In the genomic region with DNA sequence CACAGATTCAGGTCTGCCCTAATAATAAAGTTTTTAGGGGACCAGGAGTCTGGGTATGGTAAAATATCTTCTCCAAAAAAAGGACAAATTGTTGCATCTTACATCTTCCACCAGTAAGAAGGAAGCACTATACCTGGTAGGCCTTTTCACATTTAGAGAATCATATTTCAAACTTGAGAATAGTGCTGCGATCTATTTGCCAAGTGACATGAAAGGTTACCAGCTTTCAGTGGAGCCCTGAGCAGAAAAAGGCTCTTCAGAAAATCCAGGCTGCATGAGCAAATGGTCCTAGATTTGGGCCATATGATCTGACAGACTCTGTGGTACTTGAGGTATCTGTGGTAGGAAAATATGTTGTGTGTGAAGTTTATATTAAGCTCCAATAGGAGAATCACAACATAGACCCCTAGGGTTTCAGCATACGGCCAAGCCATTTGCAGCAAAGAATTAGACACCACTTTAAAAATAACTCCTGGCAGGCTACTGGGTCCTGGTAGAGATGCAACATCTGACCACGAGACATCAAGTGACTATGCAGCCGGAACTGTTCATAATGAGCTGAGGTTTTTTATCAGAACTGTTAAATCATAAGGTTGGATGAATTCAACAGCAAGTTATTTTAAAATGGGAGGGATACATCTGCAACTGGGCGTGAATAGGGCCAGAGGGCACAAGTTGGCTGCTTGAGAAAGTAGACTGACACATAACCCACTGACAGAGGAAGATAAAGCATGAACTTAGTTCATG, we compare ENCODE assay signal across 17 cellular contexts. TPM values are rescaled to one million over a fixed set of nuclear protein-coding genes. Genes with fewer than 3 reads are reported as not detected.
A peak's percentile ranks its signal among the peaks of the same experiment; 100 is the strongest.
DNase-seq lines count a peak whose midpoint lies in the region; ATAC-seq and TF ChIP-seq lines count a peak whose summit lies in the region.
"Had no signal": no experiment of that assay in that cellular context is flagged by ENCODE, and none has a peak within 500 bp of the region (broad histone marks: within the 10 kb centered on the region; RNA-seq: fewer than 3 reads in every experiment).

No MANE protein-coding gene starts in this region.

- 68% methylated on average over 5 of the region's 5 CpGs for WGBS in mesenchymal stem cell

- peak overlapping the region; percentile 9 for H2AK5ac ChIP-seq in mesenchymal stem cell (ENCODE audit: low read length, severe bottlenecking)

- no peak for TF ChIP-seq CTCF in choroid plexus epithelial cell (conservative IDR thresholded peaks at IDR 0.05; ENCODE audit: low read depth, low read length)

- H4K20me1 ChIP-seq in BLaER1: no peaks in the 10 kb centered on the region

- no peak overlapping the region for H2BK15ac ChIP-seq in mesenchymal stem cell (ENCODE audit: low read depth, poor library complexity, severe bottlenecking)

- H2AFZ ChIP-seq in mesenchymal stem cell (ENCODE audit: low read depth, low read length): no peak overlapping the region

- H3K14ac ChIP-seq in mesenchymal stem cell (ENCODE audit: low read length in 2 of 2): no peak overlapping the region

- H3K4me1 ChIP-seq in BLaER1 (peaks cover 55% of the 10 kb centered on the region), mesenchymal stem cell (ENCODE audit: control insufficient read depth, insufficient read depth, low read depth, low read length) (peaks cover 2% of the 10 kb centered on the region)
- H3K4me1 ChIP-seq: upper lobe of right lung had no signal

- no peak overlapping the region for H4K91ac ChIP-seq in mesenchymal stem cell (ENCODE audit: low read length)

- H2BK5ac ChIP-seq in mesenchymal stem cell (ENCODE audit: low read depth, low read length, poor library complexity, severe bottlenecking): no peak overlapping the region

- no peaks in the 10 kb centered on the region for H3K9me3 ChIP-seq in BLaER1
- no peaks in the 10 kb centered on the region for H3K9me3 ChIP-seq in mesenchymal stem cell (ENCODE audit: control insufficient read depth, low read length)
- H3K9me3 ChIP-seq: upper lobe of right lung had no signal

- H3K27me3 ChIP-seq in BLaER1 (no peaks in the 10 kb centered on the region), mesenchymal stem cell (ENCODE audit: control insufficient read depth in 1 of 2, insufficient read depth in 1 of 2, low read length in 2 of 2) (no peaks in the 10 kb centered on the region)
- H3K27me3 ChIP-seq: upper lobe of right lung had no signal

- H3K36me3 ChIP-seq in BLaER1 (no peaks in the 10 kb centered on the region), mesenchymal stem cell (ENCODE audit: control insufficient read depth in 1 of 2, insufficient read depth in 2 of 2, low read depth in 1 of 2, low read length in 2 of 2) (no peaks in the 10 kb centered on the region)
- H3K36me3 ChIP-seq: upper lobe of right lung had no signal

- no peak overlapping the region for H4K8ac ChIP-seq in mesenchymal stem cell (ENCODE audit: low read length)

- peak overlapping the region; percentile 57 for H3K4me2 ChIP-seq in BLaER1
- no peak overlapping the region for H3K4me2 ChIP-seq in mesenchymal stem cell (ENCODE audit: low read length, poor library complexity, severe bottlenecking)

- H3K9ac ChIP-seq in BLaER1 (no peak overlapping the region), mesenchymal stem cell (ENCODE audit: low read length) (peak overlapping the region; percentile 61)

- H3K4me3 ChIP-seq in BLaER1 (no peak overlapping the region), choroid plexus epithelial cell (ENCODE audit: low read depth, low read length) (no peak overlapping the region), mesenchymal stem cell (ENCODE audit: insufficient read depth in 1 of 2, low read depth in 1 of 2, low read length in 2 of 2) (no peak overlapping the region)
- H3K4me3 ChIP-seq: upper lobe of right lung had no signal

- H3K23ac ChIP-seq in mesenchymal stem cell (ENCODE audit: low read length in 2 of 2): no peak overlapping the region

- no peak overlapping the region for H2BK120ac ChIP-seq in mesenchymal stem cell (ENCODE audit: low read depth, low read length)

- DNase-seq in NCI-H446 (lab: John Stamatoyannopoulos, UW) (peak; percentile 75 to 93), choroid plexus epithelial cell (ENCODE audit: low read depth) (peak; percentile 98), mesenchymal stem cell (peak; percentile 84), cerebellum (ENCODE audit: low spot score) (no peak)
- DNase-seq: activated CD4-positive, CD25-positive, alpha-beta regulatory T cell treated with anti-CD3 and anti-CD28 coated beads, Interleukin-2, amount 50 U/mL, for 72 hours; CD8-positive, alpha-beta T cell; hypothalamus; NCI-H510A treated with DMSO at 0.1 percent for 48 hours; small intestine; upper lobe of right lung had no signal

- H2BK12ac ChIP-seq in mesenchymal stem cell (ENCODE audit: low read length in 2 of 2): no peak overlapping the region

- no peak overlapping the region for H3K4ac ChIP-seq in mesenchymal stem cell (ENCODE audit: low read depth in 1 of 2, low read length in 2 of 2)

- ATAC-seq in HG03175 (IDR thresholded peaks at IDR 0.05; ENCODE audit: unreplicated experiment): no peak
- ATAC-seq in GM18517 (IDR thresholded peaks at IDR 0.05; ENCODE audit: unreplicated experiment): no peak
- ATAC-seq in GM21515 (IDR thresholded peaks at IDR 0.05; ENCODE audit: unreplicated experiment): no peak
- ATAC-seq: CD8-positive, alpha-beta T cell; upper lobe of right lung had no signal

- no peak overlapping the region for H3K18ac ChIP-seq in mesenchymal stem cell (ENCODE audit: low read depth in 1 of 2, low read length in 2 of 2)

- no peaks in the 10 kb centered on the region for H3K79me1 ChIP-seq in mesenchymal stem cell (replicated peaks; ENCODE audit: low read length, poor library complexity, severe bottlenecking)

- H3K27ac ChIP-seq in BLaER1 (no peak overlapping the region), mesenchymal stem cell (ENCODE audit: low read length, poor library complexity, severe bottlenecking) (peak overlapping the region; percentile 34)
- H3K27ac ChIP-seq: upper lobe of right lung had no signal

RNA-seq across cellular contexts. Expression of gene CCDC190, which starts 38.6 kb away (rescaled TPM):
- not detected for polyA plus RNA-seq in mesenchymal stem cell (2013, experiment 1 of 2)
- polyA plus RNA-seq in mesenchymal stem cell (2013, experiment 2 of 2): not detected
- total RNA-seq in cerebellum: not detected
- total RNA-seq: activated T-helper 2 cell treated with anti-CD3 and anti-CD28 coated beads, Interferon-gamma antibody, Interleukin-2, Interleukin-4, amounts not matched to agents 10 μg/mL and 5 μg/mL and 100 μg/mL, durations not matched to agents 14 hours and 24 hours and 36 hours; CD8-positive, alpha-beta T cell; dermis microvascular lymphatic vessel endothelial cell; mononuclear cell; upper lobe of right lung had no signal
- polyA plus RNA-seq: small intestine had no signal
